Comparison of ENCODE assay signal across 15 cellular contexts in genomic region chr17:81228420-81228819, GRCh38. TPM values are rescaled to one million over a fixed set of nuclear protein-coding genes. Genes with fewer than 3 reads are reported as not detected.
DNase-seq lines count a peak whose midpoint lies in the region; ATAC-seq and TF ChIP-seq lines count a peak whose summit lies in the region.
"Had no signal": no experiment of that assay in that cellular context is flagged by ENCODE, and none has a peak within 500 bp of the region (broad histone marks: within the 10 kb centered on the region; RNA-seq: fewer than 3 reads in every experiment).

No MANE protein-coding gene starts in this region.

- no peak for TF ChIP-seq POLR2A in Peyer's patch (IDR thresholded peaks at IDR 0.05)

- H3K36me3 ChIP-seq in Peyer's patch, result peaks cover 0 to 39% (median 0%) of the 10 kb centered on the region in 3 donors

- H3K9me3 ChIP-seq in Peyer's patch, result no peaks in the 10 kb centered on the region

- H3K4me1 Mint-ChIP-seq in immature natural killer cell, result peaks cover 19% of the 10 kb centered on the region in 2 donors

- H3K27me3 ChIP-seq in Peyer's patch, result no peaks in the 10 kb centered on the region

- no peak overlapping the region for H3K4me3 Mint-ChIP-seq in immature natural killer cell
- H3K4me3 Mint-ChIP-seq: activated CD4-positive, alpha-beta T cell treated with anti-CD3 and anti-CD28 coated beads for 36 hours; activated T-cell treated with anti-CD3 and anti-CD28 coated beads, Interleukin-2, amount 50 U/mL, for 72 hours; GM23338 had no signal

- H3K27ac Mint-ChIP-seq in immature natural killer cell, result peak overlapping the region in 4 of 6 donors; percentile 35 to 67 (median 58)
- H3K27ac Mint-ChIP-seq: activated CD4-positive, alpha-beta T cell treated with anti-CD3 and anti-CD28 coated beads for 36 hours; activated T-cell treated with anti-CD3 and anti-CD28 coated beads, Interleukin-2, amount 50 U/mL, for 72 hours; GM23338 had no signal

- no peaks in the 10 kb centered on the region for H3K9me3 Mint-ChIP-seq in immature natural killer cell
- H3K9me3 Mint-ChIP-seq: activated T-cell treated with anti-CD3 and anti-CD28 coated beads, Interleukin-2, amount 50 U/mL, for 72 hours; GM23338 had no signal

- no peak for TF ChIP-seq CTCF in Peyer's patch (IDR thresholded peaks at IDR 0.05)

- H3K36me3 Mint-ChIP-seq in immature natural killer cell, result peaks cover 5 to 13% (median 12%) of the 10 kb centered on the region in 3 donors

- peaks cover 0 to 3% (median 2%) of the 10 kb centered on the region in 3 donors for H3K27me3 Mint-ChIP-seq in immature natural killer cell (ENCODE audit: low read depth in 3 of 3)
- H3K27me3 Mint-ChIP-seq: activated CD4-positive, alpha-beta T cell treated with anti-CD3 and anti-CD28 coated beads for 36 hours had no signal

- H3K4me3 ChIP-seq in Peyer's patch, result peak overlapping the region in 1 of 4 donors; percentile 10
- H3K4me3 ChIP-seq: GM23338 had no signal

- DNase-seq in CD1c-positive myeloid dendritic cell (ENCODE audit: extremely low spot score) (peak; percentile 73), GM19238 (ENCODE audit: insufficient read length, low spot score) (peak; percentile 60), Peyer's patch (peak in 2 of 3 donors; percentile 56 to 61), immature natural killer cell (no peak), NCI-H446 treated with DMSO at 0.1 percent for 48 hours (lab: John Stamatoyannopoulos, UW) (no peak), activated gamma-delta T cell treated with Interleukin-2 at 50 U/mL for 16 hours (no peak), SW480 (ENCODE audit: low spot score) (no peak)
- DNase-seq: activated CD4-positive, alpha-beta T cell treated with anti-CD3 and anti-CD28 coated beads for 36 hours; activated T-cell treated with anti-CD3 and anti-CD28 coated beads, Interleukin-2, amount 50 U/mL, for 72 hours; cortex of kidney; mesendoderm; SW 1271 had no signal

- no peak for ATAC-seq in GM21515 (IDR thresholded peaks at IDR 0.05; ENCODE audit: unreplicated experiment)
- ATAC-seq: activated CD4-positive, alpha-beta T cell treated with anti-CD3 and anti-CD28 coated beads for 36 hours; activated T-cell treated with anti-CD3 and anti-CD28 coated beads, Interleukin-2, amount 50 U/mL, for 72 hours; GM23338 had no signal

- H3K4me1 ChIP-seq in Peyer's patch, result peaks cover 0 to 6% (median 5%) of the 10 kb centered on the region in 4 donors
- H3K4me1 ChIP-seq: parathyroid adenoma had no signal

- H3K27ac ChIP-seq in Peyer's patch, result peak overlapping the region in 2 of 4 donors; percentile 18 to 69
- H3K27ac ChIP-seq: parathyroid adenoma had no signal

RNA-seq across cellular contexts. Expression of gene CEP131, which starts 5.7 kb away (rescaled TPM):
- 10 to 100 TPM in 2 of 4 donors, 1 to 10 TPM in 2; 3.5 to 77.6 (median 9.8) TPM for total RNA-seq in Peyer's patch
- polyA plus RNA-seq in immature natural killer cell, result 1 to 10 TPM in 2 of 3 donors, under 1 TPM in 1; 0.43 to 7.4 (median 1.5) TPM

RNA-seq across cellular contexts. Expression of gene TEPSIN, which starts 10.4 kb away (rescaled TPM):
- 100 to 1,000 TPM in 1 of 4 donors, 10 to 100 TPM in 3; 38.0 to 156 (median 79.4) TPM for total RNA-seq in Peyer's patch
- 1 to 10 TPM; 1.6 to 7.3 (median 5.0) TPM for polyA plus RNA-seq in immature natural killer cell

RNA-seq across cellular contexts. Expression of gene NDUFAF8, which starts 10.7 kb away (rescaled TPM):
- 10 to 100 TPM; 17.8 to 62.7 (median 25.2) TPM for total RNA-seq in Peyer's patch
- polyA plus RNA-seq in immature natural killer cell, result 100 to 1,000 TPM in 1 of 3 donors, 10 to 100 TPM in 2; 61.2 to 121 (median 67.8) TPM

Comparison
In these comparisons a context has a peak if more than half of its experiments do, and no peak if none do; other contexts are left out.
1. DNase-seq: peak in CD1c-positive myeloid dendritic cell (single experiment), GM19238 (single experiment) and Peyer's patch (2 of 3); none in immature natural killer cell (0 of 3), NCI-H446 treated with DMSO at 0.1 percent for 48 hours (single experiment), activated gamma-delta T cell treated with Interleukin-2 at 50 U/mL for 16 hours (single experiment) and SW480 (single experiment).